ENCODE assay signal across 8 cellular contexts in the genomic region with DNA sequence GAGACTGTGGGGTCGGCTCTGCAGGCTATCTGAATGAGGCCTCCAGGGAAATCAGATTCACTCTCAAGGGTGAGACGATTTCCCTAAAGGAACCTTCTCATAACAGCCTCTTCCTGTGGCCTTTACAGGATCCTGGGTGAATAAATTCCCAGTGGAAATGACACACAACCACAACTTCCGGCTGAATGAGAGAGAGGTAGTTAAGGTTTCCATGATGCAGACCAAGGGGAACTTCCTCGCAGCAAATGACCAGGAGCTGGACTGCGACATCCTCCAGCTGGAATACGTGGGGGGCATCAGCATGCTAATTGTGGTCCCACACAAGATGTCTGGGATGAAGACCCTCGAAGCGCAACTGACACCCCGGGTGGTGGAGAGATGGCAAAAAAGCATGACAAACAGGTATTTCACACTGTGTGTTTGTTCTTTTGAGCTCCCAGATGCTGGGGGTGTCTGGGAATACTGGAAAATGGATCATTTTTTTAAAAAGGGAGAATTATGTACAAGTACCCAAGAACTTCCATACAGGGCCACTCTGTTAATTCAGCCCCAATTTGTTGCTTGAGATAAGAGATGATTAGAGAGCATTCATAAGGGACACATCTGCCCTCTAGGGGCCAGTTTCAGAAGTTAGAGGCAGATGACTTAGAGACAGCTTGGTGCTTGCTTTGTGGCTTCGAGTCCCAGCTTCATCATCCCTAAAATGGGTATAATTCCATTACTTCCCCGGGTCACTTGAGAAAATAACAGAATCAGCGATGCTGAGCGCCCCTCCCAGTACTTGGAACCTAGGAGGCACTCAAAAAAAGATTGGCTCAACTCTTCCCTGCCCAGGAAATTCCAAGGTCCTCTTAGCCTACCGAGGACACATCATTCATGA. TPM values are rescaled to one million over a fixed set of nuclear protein-coding genes. Genes with fewer than 3 reads are reported as not detected.
DNase-seq lines count a peak whose midpoint lies in the region; ATAC-seq and TF ChIP-seq lines count a peak whose summit lies in the region.

No MANE protein-coding gene starts in this region.

- H3K36me3 ChIP-seq in mammary epithelial cell (ENCODE audit: insufficient read depth, low read length), result no peaks in the 10 kb centered on the region

- H3K4me1 ChIP-seq in mammary epithelial cell (ENCODE audit: insufficient read depth, low read length), result peaks cover 5% of the 10 kb centered on the region

- BruUV-seq in mammary epithelial cell (replicated peaks; lab: Mats Ljungman, UMichigan), result no TSS peak

- in situ Hi-C loops in mammary epithelial cell (cut with MboI; ENCODE audit: low sequenced_read_pairs in 2 of 2), result no loop called here

- H3K79me2 ChIP-seq in mammary epithelial cell (ENCODE audit: insufficient read depth, low read length), result no peaks in the 10 kb centered on the region

- intact Hi-C loops in mammary epithelial cell (cut with micrococcal nuclease), result loop anchor here (2.0 kb wide), 1 partner anchor 33 kb away; no protein-coding TSS in a partner anchor

- H3K27ac ChIP-seq in mammary epithelial cell (ENCODE audit: insufficient read depth, low read depth, low read length), result no peak overlapping the region

- no peak overlapping the region for H2AFZ ChIP-seq in mammary epithelial cell (ENCODE audit: low read depth, low read length)

- no peaks in the 10 kb centered on the region for H3K9me3 ChIP-seq in mammary epithelial cell (replicated peaks; ENCODE audit: insufficient read depth, low read length)

- H3K9ac ChIP-seq in mammary epithelial cell (ENCODE audit: insufficient read depth, low read length), result no peak overlapping the region

- H3K4me2 ChIP-seq in mammary epithelial cell (ENCODE audit: insufficient read depth, low read depth, low read length), result no peak overlapping the region

- CTCF ChIA-PET in mammary epithelial cell (lab: Charles Lee; ENCODE audit: low non-redundant PET), result interaction anchor here (0.6 kb wide), 1 partner anchor 81 kb away, joined by 10 read pairs; no protein-coding TSS in a partner anchor

- WGBS in mammary epithelial cell (ENCODE audit: low coverage, missing lambda C conversion rate), result 62% methylated on average over 14 of the region's 14 CpGs

- no peaks in the 10 kb centered on the region for H3K27me3 ChIP-seq in mammary epithelial cell (ENCODE audit: insufficient read depth, low read length)

- ATAC-seq in left lobe of liver (peak; percentile 52), GM21390 (IDR thresholded peaks at IDR 0.05; ENCODE audit: unreplicated experiment) (no peak)

- no peaks in the 10 kb centered on the region for H4K20me1 ChIP-seq in mammary epithelial cell (ENCODE audit: insufficient read depth, low read length)

- TF ChIP-seq CTCF in LNCAP (IDR thresholded peaks at IDR 0.05) (peak; percentile 82), mammary epithelial cell (conservative IDR thresholded peaks at IDR 0.05 in 1 of 2, IDR thresholded peaks at IDR 0.05 in 1 of 2; ENCODE audit: extremely low read depth in 1 of 2, insufficient read depth in 1 of 2, low read depth in 1 of 2, low read length in 2 of 2) (peak; percentile 74 to 78)

- dilution Hi-C loops in mammary epithelial cell (cut with HindIII; ENCODE audit: low sequenced_read_pairs), result no loop called here

- no peak overlapping the region for H3K4me3 ChIP-seq in mammary epithelial cell (replicated peaks in 1 of 3; ENCODE audit: insufficient read depth in 1 of 3, low read depth in 2 of 3, low read length in 3 of 3)

- DNase-seq in NCI-H524 (lab: John Stamatoyannopoulos, UW) (peak; percentile 8 to 70), NCI-H524 treated with DMSO at 0.1 percent for 48 hours (lab: John Stamatoyannopoulos, UW) (no peak), T follicular helper cell (ENCODE audit: low read depth) (peak; percentile 15), mammary epithelial cell (peak; percentile 35), left lobe of liver (ENCODE audit: low spot score) (no peak)
- DNase-seq in stimulated activated CD8-positive, alpha-beta memory T cell treated with anti-CD3 and anti-CD28 coated beads, Interleukin-4, amount 100 ng/mL, for 24 hours (ENCODE audit: low read depth), result peak; percentile 18

RNA-seq across cellular contexts. Expression of a gene that starts 10.2 kb away (rescaled TPM):
- not detected for total RNA-seq in mammary epithelial cell
- polyA plus RNA-seq in mammary epithelial cell, result not detected
- not detected for polyA minus RNA-seq in mammary epithelial cell
- total RNA-seq in left lobe of liver, result 261 TPM

Comparison
In these comparisons a context has a peak if more than half of its experiments do, and no peak if none do; other contexts are left out.
1. DNase-seq: peak in NCI-H524 (2 of 2), T follicular helper cell (single experiment), mammary epithelial cell (single experiment) and stimulated activated CD8-positive, alpha-beta memory T cell treated with anti-CD3 and anti-CD28 coated beads, Interleukin-4, amount 100 ng/mL, for 24 hours (single experiment); none in NCI-H524 treated with DMSO at 0.1 percent for 48 hours (single experiment) and left lobe of liver (single experiment).
2. RNA of a gene that starts 10.2 kb away (total RNA-seq): 261 TPM in left lobe of liver (single experiment); not detected in mammary epithelial cell; every median in the first group is over 100 times any median in the second.